Comparison of ENCODE assay signal across 8 cellular contexts in the genomic region with DNA sequence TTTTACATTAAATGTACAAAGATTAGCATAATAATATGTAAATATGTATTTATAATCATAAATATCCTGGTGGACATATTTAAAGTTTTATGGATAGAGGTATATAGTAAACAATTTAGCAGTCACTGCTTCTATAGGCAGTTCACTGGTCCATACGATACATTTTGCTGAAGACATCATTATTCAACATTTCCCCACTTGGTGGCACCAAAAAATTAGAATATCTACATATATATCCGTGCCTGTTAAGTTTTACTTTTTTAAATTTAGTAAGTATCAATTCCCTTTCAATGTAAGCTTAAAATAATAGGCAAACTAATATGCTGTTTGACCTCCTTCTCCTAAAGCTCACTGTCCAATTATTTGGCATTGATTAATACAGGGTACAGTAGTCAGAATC.
DNase-seq lines count a peak whose midpoint lies in the region; ATAC-seq and TF ChIP-seq lines count a peak whose summit lies in the region.

No MANE protein-coding gene starts in this region.

- ATAC-seq in GM21723 (IDR thresholded peaks at IDR 0.05; ENCODE audit: unreplicated experiment) (peak; percentile 75), HG02623 (IDR thresholded peaks at IDR 0.05; ENCODE audit: unreplicated experiment) (no peak), GM18858 (IDR thresholded peaks at IDR 0.05; ENCODE audit: unreplicated experiment) (no peak), GM21390 (IDR thresholded peaks at IDR 0.05; ENCODE audit: unreplicated experiment) (no peak)

- H3K4me3 ChIP-seq in NB4 (ENCODE audit: low read depth, low read length), result no peak overlapping the region

- DNase-seq in DMS53 treated with DMSO at 0.1 percent for 48 hours (lab: John Stamatoyannopoulos, UW; ENCODE audit: unreplicated experiment) (peak; percentile 21), NB4 (ENCODE audit: low read depth) (peak; percentile 28), glomerular visceral epithelial cell (ENCODE audit: extremely low spot score) (peak; percentile 6), NCI-H345 treated with DMSO at 0.1 percent for 48 hours (lab: John Stamatoyannopoulos, UW; ENCODE audit: unreplicated experiment) (no peak)

- no peak for TF ChIP-seq POLR2A in NB4 (IDR thresholded peaks at IDR 0.05; ENCODE audit: extremely low read depth, insufficient read length)

- no peak for TF ChIP-seq CTCF in NB4 (IDR thresholded peaks at IDR 0.05; ENCODE audit: low read depth, low read length)
